In the genomic region with DNA sequence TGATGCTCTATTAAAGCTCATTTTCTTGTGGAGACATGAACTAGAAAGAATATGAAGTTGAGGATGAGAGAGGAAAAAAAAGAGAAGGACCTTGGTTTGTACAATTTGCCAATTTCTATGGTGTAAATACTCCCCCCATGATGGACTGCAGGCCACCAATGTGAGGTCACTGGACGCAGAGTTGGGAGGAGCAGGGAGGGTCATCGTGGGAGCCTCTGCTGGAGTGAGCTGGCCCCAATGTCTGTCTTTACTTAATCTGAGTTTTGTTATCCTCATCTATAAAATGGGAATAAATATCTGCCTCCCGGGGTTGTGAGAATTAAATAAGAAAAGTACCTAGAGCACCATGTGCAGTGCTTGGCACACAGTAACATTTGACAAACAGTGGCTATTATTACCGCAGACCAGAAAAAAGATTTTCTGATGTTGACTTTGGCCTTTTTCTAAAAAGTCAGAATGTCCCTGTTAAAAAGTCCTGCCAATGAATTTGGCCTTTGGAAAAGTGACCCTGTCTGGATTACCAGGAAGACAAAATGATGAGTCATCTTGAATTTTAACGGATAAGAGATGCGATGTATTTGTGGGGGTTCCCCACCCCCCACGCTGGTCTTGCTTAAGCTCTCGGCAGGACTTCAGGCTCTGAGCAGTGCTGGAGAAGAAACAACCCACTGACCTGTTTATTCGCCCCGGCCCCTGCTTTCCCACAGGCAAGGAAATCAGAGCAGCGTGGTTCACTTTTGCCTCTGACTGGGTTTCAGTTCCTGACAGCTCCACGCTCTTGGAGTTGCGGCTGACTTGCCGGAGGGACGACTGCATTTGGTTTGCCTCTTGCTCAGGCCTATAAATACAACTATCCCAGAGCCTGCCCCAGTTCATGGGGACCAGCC, we compare ENCODE assay signal across 10 cellular contexts. TPM values are rescaled to one million over a fixed set of nuclear protein-coding genes. Genes with fewer than 3 reads are reported as not detected.
DNase-seq lines count a peak whose midpoint lies in the region; ATAC-seq, FAIRE-seq and TF ChIP-seq lines count a peak whose summit lies in the region.
"Had no signal": no experiment of that assay in that cellular context is flagged by ENCODE, and none has a peak within 500 bp of the region (broad histone marks: within the 10 kb centered on the region; RNA-seq: fewer than 3 reads in every experiment).

No MANE protein-coding gene starts in this region.

- H3K36me3 ChIP-seq in neural progenitor cell: no peaks in the 10 kb centered on the region

- H3K36me3 Mint-ChIP-seq in neural progenitor cell: peaks cover 3% of the 10 kb centered on the region
- no peaks in the 10 kb centered on the region for H3K36me3 Mint-ChIP-seq in activated CD4-positive, alpha-beta T cell treated with anti-CD3 and anti-CD28 coated beads, Interleukin-2, amount 10 ng/mL, durations not matched to agents 24 days and 14 days (ENCODE audit: low read depth)

- no peaks in the 10 kb centered on the region for H3K9me3 ChIP-seq in neural progenitor cell (ENCODE audit: low read depth)

- peak overlapping the region; percentile 52 for H3K4me3 Mint-ChIP-seq in neural progenitor cell
- no peak overlapping the region for H3K4me3 Mint-ChIP-seq in activated CD4-positive, alpha-beta T cell treated with anti-CD3 and anti-CD28 coated beads, Interleukin-2, amount 10 ng/mL, durations not matched to agents 24 days and 14 days

- H3K4me2 ChIP-seq in neural progenitor cell: no peak overlapping the region

- no peak overlapping the region for H3K27ac ChIP-seq in neural progenitor cell

- no peaks in the 10 kb centered on the region for H3K9me3 Mint-ChIP-seq in neural progenitor cell
- H3K9me3 Mint-ChIP-seq in activated CD4-positive, alpha-beta T cell treated with anti-CD3 and anti-CD28 coated beads, Interleukin-2, amount 10 ng/mL, durations not matched to agents 24 days and 14 days: no peaks in the 10 kb centered on the region

- H3K4me1 ChIP-seq in neural progenitor cell: peaks cover 45% of the 10 kb centered on the region

- H3K27me3 ChIP-seq in neural progenitor cell: no peaks in the 10 kb centered on the region

- no peak for TF ChIP-seq CTCF in fibroblast of pulmonary artery (IDR thresholded peaks at IDR 0.05; ENCODE audit: low read length, missing control alignments)
- TF ChIP-seq CTCF in neural progenitor cell (IDR thresholded peaks at IDR 0.05): no peak

- no peak for FAIRE-seq in RCC 7860 (lab: Jason Lieb, UNC)

- DNase-seq in ACHN: peak; percentile 8
- DNase-seq in RCC 7860 (ENCODE audit: low spot score): peak; percentile 55
- DNase-seq in fibroblast of pulmonary artery (ENCODE audit: low read depth): peak; percentile 91
- DNase-seq in neural progenitor cell (ENCODE audit: low spot score): no peak
- DNase-seq in activated CD4-positive, alpha-beta T cell treated with anti-CD3 and anti-CD28 coated beads, Interleukin-2, amount 10 ng/mL, durations not matched to agents 24 days and 14 days: no peak
- DNase-seq: activated CD4-positive, alpha-beta T cell treated with anti-CD3 and anti-CD28 coated beads for 4 hours; NCI-H1092 had no signal

- H3K27ac Mint-ChIP-seq in neural progenitor cell: peak overlapping the region; percentile 78
- no peak overlapping the region for H3K27ac Mint-ChIP-seq in activated CD4-positive, alpha-beta T cell treated with anti-CD3 and anti-CD28 coated beads, Interleukin-2, amount 10 ng/mL, durations not matched to agents 24 days and 14 days

- no peak overlapping the region for H2AFZ ChIP-seq in neural progenitor cell (replicated peaks)

- H4K20me1 ChIP-seq in neural progenitor cell (ENCODE audit: low read depth): no peaks in the 10 kb centered on the region

- H3K4me1 Mint-ChIP-seq in neural progenitor cell: peaks cover 66% of the 10 kb centered on the region
- peaks cover 7% of the 10 kb centered on the region for H3K4me1 Mint-ChIP-seq in activated CD4-positive, alpha-beta T cell treated with anti-CD3 and anti-CD28 coated beads, Interleukin-2, amount 10 ng/mL, durations not matched to agents 24 days and 14 days

- H3K27me3 Mint-ChIP-seq in neural progenitor cell (ENCODE audit: insufficient read depth, low read depth): peaks cover 8% of the 10 kb centered on the region
- no peaks in the 10 kb centered on the region for H3K27me3 Mint-ChIP-seq in activated CD4-positive, alpha-beta T cell treated with anti-CD3 and anti-CD28 coated beads, Interleukin-2, amount 10 ng/mL, durations not matched to agents 24 days and 14 days

- intact Hi-C loops in activated CD4-positive, alpha-beta T cell treated with anti-CD3 and anti-CD28 coated beads, Interleukin-2, amount 10 ng/mL, durations not matched to agents 24 days and 14 days (cut with micrococcal nuclease): no loop called here

- no peak overlapping the region for H3K9ac ChIP-seq in neural progenitor cell

- peaks cover 17% of the 10 kb centered on the region for H3F3A ChIP-seq in neural progenitor cell (ENCODE audit: low read depth)

- in situ Hi-C loops in ACHN (cut with HindIII; ENCODE audit: low pct_ligation_motif_present, low pct_unique_long_range_greater_than_20kb, low sequenced_read_pairs): no loop called here

- no peak overlapping the region for H3K4me3 ChIP-seq in fibroblast of pulmonary artery (replicated peaks; ENCODE audit: low read depth, low read length)
- H3K4me3 ChIP-seq in neural progenitor cell: no peak overlapping the region

- ATAC-seq in GM21786 (IDR thresholded peaks at IDR 0.05; ENCODE audit: unreplicated experiment) (no peak), GM18861 (IDR thresholded peaks at IDR 0.05; ENCODE audit: unreplicated experiment) (no peak), GM21526 (IDR thresholded peaks at IDR 0.05; ENCODE audit: low FRiP score, unreplicated experiment) (no peak)

- H3K79me2 ChIP-seq in neural progenitor cell (ENCODE audit: low read depth): no peaks in the 10 kb centered on the region

RNA-seq across cellular contexts. Expression of a gene that starts 50.3 kb away (rescaled TPM):
- total RNA-seq in neural progenitor cell (ENCODE audit: low replicate concordance): 1.3 and 3.7 TPM in 2 replicates
- total RNA-seq in activated CD4-positive, alpha-beta T cell treated with anti-CD3 and anti-CD28 coated beads, Interleukin-2, amount 10 ng/mL, durations not matched to agents 24 days and 14 days: 73.2 and 80.6 TPM in 2 replicates

Comparison
In these comparisons a context has a peak if more than half of its experiments do, and no peak if none do; other contexts are left out.
1. DNase-seq: peak in ACHN (single experiment), RCC 7860 (single experiment) and fibroblast of pulmonary artery (single experiment); none in neural progenitor cell (single experiment) and activated CD4-positive, alpha-beta T cell treated with anti-CD3 and anti-CD28 coated beads, Interleukin-2, amount 10 ng/mL, durations not matched to agents 24 days and 14 days (single experiment).
2. RNA of a gene that starts 50.3 kb away (total RNA-seq): 73.2 to 80.6 TPM in activated CD4-positive, alpha-beta T cell treated with anti-CD3 and anti-CD28 coated beads, Interleukin-2, amount 10 ng/mL, durations not matched to agents 24 days and 14 days; 1.3 to 3.7 TPM in neural progenitor cell; every median in the first group is over 10 times any median in the second.